8 cellular contexts compared by ENCODE assay signal in the genomic region with DNA sequence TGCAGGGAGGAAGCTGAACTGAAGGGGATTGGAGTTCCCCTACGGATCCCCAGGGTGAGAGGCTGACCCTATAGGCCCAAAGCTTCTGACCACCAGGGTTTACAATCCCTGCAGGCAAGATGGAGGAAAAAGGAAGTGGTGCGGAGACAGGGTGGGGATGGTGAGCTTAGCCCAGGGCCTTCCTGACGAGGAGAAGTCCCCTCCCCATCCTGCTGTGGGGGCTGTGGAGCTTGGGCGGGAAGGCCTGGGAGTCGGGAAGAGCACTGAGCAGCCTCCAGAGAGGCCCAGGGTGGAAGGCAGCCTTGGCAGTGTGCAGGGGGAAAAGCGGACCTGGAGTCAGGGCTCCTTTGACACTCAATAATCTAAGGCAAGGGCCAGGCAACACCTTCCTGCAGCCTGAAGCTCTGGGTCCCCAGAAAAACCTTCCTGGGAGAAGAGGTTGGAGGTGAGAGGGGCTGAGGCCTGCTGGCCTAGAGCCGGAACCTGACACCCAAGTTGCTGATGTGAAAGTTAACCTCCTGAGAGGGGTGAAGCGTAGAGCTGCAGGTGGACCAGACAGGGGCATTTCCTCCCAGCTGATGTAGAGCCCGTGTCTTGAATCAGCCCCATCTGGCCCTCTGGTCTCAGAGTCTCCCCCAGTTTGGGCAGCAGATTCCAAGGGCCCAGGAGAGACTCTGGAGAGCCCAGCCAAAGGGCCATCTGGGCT. TPM values are rescaled to one million over a fixed set of nuclear protein-coding genes. Genes with fewer than 3 reads are reported as not detected.
DNase-seq lines count a peak whose midpoint lies in the region; FAIRE-seq and TF ChIP-seq lines count a peak whose summit lies in the region.

No MANE protein-coding gene starts in this region.

- 39% methylated on average over 9 of the region's 9 CpGs for WGBS in mesenchymal stem cell

- H3K27me3 ChIP-seq in bronchial epithelial cell (ENCODE audit: control insufficient read depth, insufficient read depth, low read length): no peaks in the 10 kb centered on the region
- no peaks in the 10 kb centered on the region for H3K27me3 ChIP-seq in mesenchymal stem cell (ENCODE audit: control insufficient read depth in 1 of 2, insufficient read depth in 1 of 2, low read length in 2 of 2)
- H3K27me3 ChIP-seq in uterus: no peaks in the 10 kb centered on the region

- TF ChIP-seq CTCF in HFF-Myc (IDR thresholded peaks at IDR 0.05; ENCODE audit: low read depth, low read length, missing control alignments) (no peak), NB4 (IDR thresholded peaks at IDR 0.05; ENCODE audit: low read depth, low read length) (no peak), bronchial epithelial cell (IDR thresholded peaks at IDR 0.05; ENCODE audit: insufficient read depth, low read length, severe bottlenecking) (no peak), uterus (IDR thresholded peaks at IDR 0.05) (no peak)

- intact Hi-C loops in activated CD4-positive, alpha-beta T cell treated with anti-CD3 and anti-CD28 coated beads, Interleukin-2, amount 10 ng/mL, durations not matched to agents 24 days and 14 days (cut with micrococcal nuclease): loop anchor here (1.0 to 10.0 kb wide), 5 partner anchors 19 to 1599 kb away; no protein-coding TSS in a partner anchor
- intact Hi-C loops in uterus (cut with DNase I; ENCODE audit: low total_unique reads): no loop called here

- peak overlapping the region; percentile 90 for H4K91ac ChIP-seq in mesenchymal stem cell (ENCODE audit: low read length)

- H3K4me1 ChIP-seq in mesenchymal stem cell (ENCODE audit: control insufficient read depth, insufficient read depth, low read depth, low read length) (peaks cover 71% of the 10 kb centered on the region), uterus (peaks cover 21 to 43% of the 10 kb centered on the region in 2 donors)

- peak; percentile 80 for DNase-seq in activated CD4-positive, alpha-beta T cell treated with anti-CD3 and anti-CD28 coated beads, Interleukin-2, amount 10 ng/mL, durations not matched to agents 24 days and 14 days
- DNase-seq in activated CD4-positive, alpha-beta T cell treated with anti-CD3 and anti-CD28 coated beads, Interleukin-2, amount 50 U/mL, for 4 hours: no peak
- DNase-seq in HFF-Myc (ENCODE audit: extremely low read depth, low read depth) (no peak), NB4 (ENCODE audit: low read depth) (peak; percentile 91), bronchial epithelial cell (ENCODE audit: low read depth) (no peak), mesenchymal stem cell (peak; percentile 74), uterus (no peak), cortex of kidney (lab: John Stamatoyannopoulos, UW) (no peak)

- H2BK120ac ChIP-seq in mesenchymal stem cell (ENCODE audit: low read depth, low read length): peak overlapping the region; percentile 95

- H3K36me3 ChIP-seq in bronchial epithelial cell (ENCODE audit: control insufficient read depth, insufficient read depth, low read length) (peaks cover 2% of the 10 kb centered on the region), mesenchymal stem cell (ENCODE audit: control insufficient read depth in 1 of 2, insufficient read depth in 2 of 2, low read depth in 1 of 2, low read length in 2 of 2) (peaks cover 15 to 25% of the 10 kb centered on the region in 2 experiments), uterus (no peaks in the 10 kb centered on the region)

- H2BK15ac ChIP-seq in mesenchymal stem cell (ENCODE audit: low read depth, poor library complexity, severe bottlenecking): peak overlapping the region; percentile 88

- H3K14ac ChIP-seq in mesenchymal stem cell (ENCODE audit: low read length in 2 of 2): peak overlapping the region in 1 of 2 experiments; percentile 73

- H3K27me3 Mint-ChIP-seq in activated CD4-positive, alpha-beta T cell treated with anti-CD3 and anti-CD28 coated beads, Interleukin-2, amount 10 ng/mL, durations not matched to agents 24 days and 14 days: no peaks in the 10 kb centered on the region

- peak overlapping the region; percentile 99 for H3K27ac Mint-ChIP-seq in activated CD4-positive, alpha-beta T cell treated with anti-CD3 and anti-CD28 coated beads, Interleukin-2, amount 10 ng/mL, durations not matched to agents 24 days and 14 days

- peak overlapping the region; percentile 83 to 84 for H3K4ac ChIP-seq in mesenchymal stem cell (ENCODE audit: low read depth in 1 of 2, low read length in 2 of 2)

- H3K18ac ChIP-seq in mesenchymal stem cell (ENCODE audit: low read depth in 1 of 2, low read length in 2 of 2): peak overlapping the region; percentile 89 to 95

- H3K4me3 ChIP-seq in HFF-Myc (replicated peaks; ENCODE audit: low read depth, low read length) (peak overlapping the region; percentile 38), NB4 (ENCODE audit: low read depth, low read length) (peak overlapping the region; percentile 60), bronchial epithelial cell (ENCODE audit: low read depth, low read length) (peak overlapping the region; percentile 20), mesenchymal stem cell (ENCODE audit: insufficient read depth in 1 of 2, low read depth in 1 of 2, low read length in 2 of 2) (peak overlapping the region; percentile 7 to 74), uterus (peak overlapping the region; percentile 30 to 35)

- H3K36me3 Mint-ChIP-seq in activated CD4-positive, alpha-beta T cell treated with anti-CD3 and anti-CD28 coated beads, Interleukin-2, amount 10 ng/mL, durations not matched to agents 24 days and 14 days (ENCODE audit: low read depth): peaks cover 83% of the 10 kb centered on the region

- no peak overlapping the region for H2AFZ ChIP-seq in mesenchymal stem cell (ENCODE audit: low read depth, low read length)

- H3K23ac ChIP-seq in mesenchymal stem cell (ENCODE audit: low read length in 2 of 2): peak overlapping the region in 1 of 2 experiments; percentile 9

- H2BK5ac ChIP-seq in mesenchymal stem cell (ENCODE audit: low read depth, low read length, poor library complexity, severe bottlenecking): peak overlapping the region; percentile 93

- no peaks in the 10 kb centered on the region for H3K9me3 Mint-ChIP-seq in activated CD4-positive, alpha-beta T cell treated with anti-CD3 and anti-CD28 coated beads, Interleukin-2, amount 10 ng/mL, durations not matched to agents 24 days and 14 days

- no peak for FAIRE-seq in bronchial epithelial cell (lab: Jason Lieb, UNC)

- H3K4me1 Mint-ChIP-seq in activated CD4-positive, alpha-beta T cell treated with anti-CD3 and anti-CD28 coated beads, Interleukin-2, amount 10 ng/mL, durations not matched to agents 24 days and 14 days: peaks cover 77% of the 10 kb centered on the region

- TF ChIP-seq POLR2A in NB4 (IDR thresholded peaks at IDR 0.05; ENCODE audit: extremely low read depth, insufficient read length) (no peak), uterus (IDR thresholded peaks at IDR 0.05) (no peak)

- H3K9ac ChIP-seq in mesenchymal stem cell (ENCODE audit: low read length): peak overlapping the region; percentile 85

- H3K4me3 Mint-ChIP-seq in activated CD4-positive, alpha-beta T cell treated with anti-CD3 and anti-CD28 coated beads, Interleukin-2, amount 10 ng/mL, durations not matched to agents 24 days and 14 days: peak overlapping the region; percentile 88

- no peaks in the 10 kb centered on the region for H3K79me1 ChIP-seq in mesenchymal stem cell (replicated peaks; ENCODE audit: low read length, poor library complexity, severe bottlenecking)

- peak overlapping the region; percentile 96 for H2AK5ac ChIP-seq in mesenchymal stem cell (ENCODE audit: low read length, severe bottlenecking)

- peak overlapping the region; percentile 81 to 96 for H2BK12ac ChIP-seq in mesenchymal stem cell (ENCODE audit: low read length in 2 of 2)

- H4K8ac ChIP-seq in mesenchymal stem cell (ENCODE audit: low read length): peak overlapping the region; percentile 80

- H3K9me3 ChIP-seq in mesenchymal stem cell (ENCODE audit: control insufficient read depth, low read length) (no peaks in the 10 kb centered on the region), uterus (no peaks in the 10 kb centered on the region)

- peak overlapping the region; percentile 83 for H3K4me2 ChIP-seq in mesenchymal stem cell (ENCODE audit: low read length, poor library complexity, severe bottlenecking)

- H3K27ac ChIP-seq in mesenchymal stem cell (ENCODE audit: low read length, poor library complexity, severe bottlenecking) (peak overlapping the region; percentile 93), uterus (peak overlapping the region; percentile 98 to 99)

RNA-seq across cellular contexts. Expression of a gene that starts 6.1 kb away (rescaled TPM):
- 405 and 419 TPM in 2 replicates for total RNA-seq in activated CD4-positive, alpha-beta T cell treated with anti-CD3 and anti-CD28 coated beads, Interleukin-2, amount 10 ng/mL, durations not matched to agents 24 days and 14 days
- total RNA-seq in bronchial epithelial cell (7.1 and 9.0 TPM in 2 replicates), uterus (100 to 1,000 TPM in 1 of 4 donors, 10 to 100 TPM in 3; 33.0 to 191 (median 42.5) TPM)
- 50.4 TPM for polyA plus RNA-seq in mesenchymal stem cell (2013, experiment 1 of 2)
- 47.9 TPM for polyA plus RNA-seq in mesenchymal stem cell (2013, experiment 2 of 2)

RNA-seq across cellular contexts. Expression of a gene that starts 40.6 kb away (rescaled TPM):
- total RNA-seq in activated CD4-positive, alpha-beta T cell treated with anti-CD3 and anti-CD28 coated beads, Interleukin-2, amount 10 ng/mL, durations not matched to agents 24 days and 14 days: 10.7 and 12.3 TPM in 2 replicates
- 7.3 and 10.3 TPM in 2 replicates for total RNA-seq in bronchial epithelial cell
- polyA plus RNA-seq in mesenchymal stem cell (2013, experiment 1 of 2): 8.4 TPM
- polyA plus RNA-seq in mesenchymal stem cell (2013, experiment 2 of 2): 8.3 TPM
- 10 to 100 TPM in 3 of 4 donors, 1 to 10 TPM in 1; 1.3 to 50.5 (median 15.4) TPM for total RNA-seq in uterus

RNA-seq across cellular contexts. Expression of a gene that starts 55.0 kb away (rescaled TPM):
- total RNA-seq in activated CD4-positive, alpha-beta T cell treated with anti-CD3 and anti-CD28 coated beads, Interleukin-2, amount 10 ng/mL, durations not matched to agents 24 days and 14 days: 3.6 and 4.5 TPM in 2 replicates
- total RNA-seq in bronchial epithelial cell: 0.90 and 3.9 TPM in 2 replicates
- 1.2 TPM for polyA plus RNA-seq in mesenchymal stem cell (2013, experiment 1 of 2)
- polyA plus RNA-seq in mesenchymal stem cell (2013, experiment 2 of 2): 1.2 TPM
- 100 to 1,000 TPM in 1 of 4 donors, 10 to 100 TPM in 3; 13.5 to 105 (median 48.7) TPM for total RNA-seq in uterus

Comparison
In these comparisons a context has a peak if more than half of its experiments do, and no peak if none do; other contexts are left out.
1. DNase-seq: peak in activated CD4-positive, alpha-beta T cell treated with anti-CD3 and anti-CD28 coated beads, Interleukin-2, amount 10 ng/mL, durations not matched to agents 24 days and 14 days (single experiment), NB4 (single experiment) and mesenchymal stem cell (single experiment); none in activated CD4-positive, alpha-beta T cell treated with anti-CD3 and anti-CD28 coated beads, Interleukin-2, amount 50 U/mL, for 4 hours (0 of 2), HFF-Myc (single experiment), bronchial epithelial cell (single experiment), uterus (0 of 2) and cortex of kidney (single experiment).
2. Peak in every context shown above with its lines, with median percentiles within 50 percentile points of each other: H3K4me3 ChIP-seq.